18 cellular contexts compared by ENCODE assay signal in genomic region chr6:133550026-133550425, GRCh38.
DNase-seq lines count a peak whose midpoint lies in the region; ATAC-seq, FAIRE-seq and TF ChIP-seq lines count a peak whose summit lies in the region.
"Had no signal": no experiment of that assay in that cellular context is flagged by ENCODE, and none has a peak within 500 bp of the region (broad histone marks: within the 10 kb centered on the region; RNA-seq: fewer than 3 reads in every experiment).

No MANE protein-coding gene starts in this region.

- ATAC-seq in A549 (no peak), psoas muscle (peak; percentile 38 to 71 (median 62)), HepG2 (no peak), GM19467 (IDR thresholded peaks at IDR 0.05; ENCODE audit: unreplicated experiment) (no peak)

- no peak overlapping the region for H3K4me3 ChIP-seq in A549
- H3K4me3 ChIP-seq in psoas muscle, result peak overlapping the region; percentile 17
- no peak overlapping the region for H3K4me3 ChIP-seq in dorsolateral prefrontal cortex
- no peak overlapping the region for H3K4me3 ChIP-seq in HepG2 (replicated peaks in 1 of 3; ENCODE audit: insufficient read depth in 1 of 3, low read depth in 2 of 3, low read length in 3 of 3)
- H3K4me3 ChIP-seq: BLaER1 had no signal

- H3K9me3 Mint-ChIP-seq in chondrocyte (ENCODE audit: low read depth) (no peaks in the 10 kb centered on the region), nephron progenitor cell (no peaks in the 10 kb centered on the region)
- H3K9me3 Mint-ChIP-seq in activated T-helper 1 cell treated with anti-CD3 and anti-CD28 coated beads, Interleukin-12 subunit alpha, Interleukin-12 subunit beta, Interleukin-2, Interleukin-4 antibody, amounts not matched to agents 30 ng/mL and 10 ng/mL and 1 ng/mL, durations not matched to agents 14 hours and 24 hours and 36 hours, result no peaks in the 10 kb centered on the region
- H3K9me3 Mint-ChIP-seq: CD14-positive monocyte; CD4-positive, alpha-beta memory T cell; H9 had no signal

- no peak for DNase-seq in A549 (ENCODE audit: low read depth in 1 of 2, low spot score in 1 of 2)
- no peak for DNase-seq in chondrocyte (ENCODE audit: low spot score)
- no peak for DNase-seq in nephron progenitor cell
- no peak for DNase-seq in psoas muscle
- DNase-seq in dorsolateral prefrontal cortex, result no peak
- DNase-seq in activated T-helper 1 cell treated with anti-CD3 and anti-CD28 coated beads, Interleukin-12 subunit alpha, Interleukin-12 subunit beta, Interleukin-2, Interleukin-4 antibody, amounts not matched to agents 30 ng/mL and 10 ng/mL and 1 ng/mL, durations not matched to agents 14 hours and 24 hours and 36 hours (ENCODE audit: low spot score), result no peak
- no peak for DNase-seq in HepG2 (ENCODE audit: low spot score)
- DNase-seq: CD4-positive, alpha-beta memory T cell; DMS79; GDM1; H9 had no signal

- no peak for TF ChIP-seq RAD21 in A549 (conservative IDR thresholded peaks at IDR 0.05 in 1 of 2, IDR thresholded peaks at IDR 0.05 in 1 of 2)
- no peak for TF ChIP-seq RAD21 in HepG2 (CRISPR knock-in tag; IDR thresholded peaks at IDR 0.05)

- H3K4me1 ChIP-seq in A549, result peaks cover 53% of the 10 kb centered on the region
- H3K4me1 ChIP-seq in psoas muscle, result peaks cover 42% of the 10 kb centered on the region
- H3K4me1 ChIP-seq in HepG2 (ENCODE audit: insufficient read depth, low read length), result no peaks in the 10 kb centered on the region

- no peak for FAIRE-seq in A549 (lab: Jason Lieb, UNC)
- no peak for FAIRE-seq in HepG2 (lab: Jason Lieb, UNC)
- FAIRE-seq: GM12892, GM18507, H1 had no signal

- POLR2A ChIA-PET in A549 (lab: Yijun Ruan, JAX) (no interaction called here), HepG2 (lab: Yijun Ruan, JAX) (no interaction called here)

- H3K4me3 Mint-ChIP-seq in chondrocyte (ENCODE audit: unreplicated experiment), result no peak overlapping the region
- no peak overlapping the region for H3K4me3 Mint-ChIP-seq in nephron progenitor cell
- H3K4me3 Mint-ChIP-seq in activated T-helper 1 cell treated with anti-CD3 and anti-CD28 coated beads, Interleukin-12 subunit alpha, Interleukin-12 subunit beta, Interleukin-2, Interleukin-4 antibody, amounts not matched to agents 30 ng/mL and 10 ng/mL and 1 ng/mL, durations not matched to agents 14 hours and 24 hours and 36 hours, result no peak overlapping the region
- H3K4me3 Mint-ChIP-seq: CD14-positive monocyte; CD4-positive, alpha-beta memory T cell; H9 had no signal

- 56% methylated on average over 2 of the region's 2 CpGs for WGBS in A549 (ENCODE audit: missing lambda C conversion rate)
- WGBS in psoas muscle, 3 donors, result 20 to 30% (median 23%) methylated on average over 2 of the region's 2 CpGs
- WGBS in HepG2 (ENCODE audit: low lambda C conversion rate), result 28% methylated on average over 2 of the region's 2 CpGs

- no peaks in the 10 kb centered on the region for H3K9me3 ChIP-seq in A549
- no peaks in the 10 kb centered on the region for H3K9me3 ChIP-seq in psoas muscle
- H3K9me3 ChIP-seq in HepG2 (ENCODE audit: low read length), result no peaks in the 10 kb centered on the region
- H3K9me3 ChIP-seq: BLaER1 had no signal

- in situ Hi-C loops in HepG2 (cut with HindIII; ENCODE audit: extremely low pct_ligation_motif_present, low pct_unique_long_range_greater_than_20kb), result loop anchor here (10.0 kb wide), 1 partner anchor 725 kb away; no protein-coding TSS in a partner anchor

- H3K4me1 Mint-ChIP-seq in chondrocyte (ENCODE audit: low read depth), result peaks cover 66% of the 10 kb centered on the region
- peaks cover 54% of the 10 kb centered on the region for H3K4me1 Mint-ChIP-seq in nephron progenitor cell
- H3K4me1 Mint-ChIP-seq in activated T-helper 1 cell treated with anti-CD3 and anti-CD28 coated beads, Interleukin-12 subunit alpha, Interleukin-12 subunit beta, Interleukin-2, Interleukin-4 antibody, amounts not matched to agents 30 ng/mL and 10 ng/mL and 1 ng/mL, durations not matched to agents 14 hours and 24 hours and 36 hours (ENCODE audit: low read depth), result no peaks in the 10 kb centered on the region
- H3K4me1 Mint-ChIP-seq: CD14-positive monocyte; CD4-positive, alpha-beta memory T cell had no signal

- TF ChIP-seq CTCF in A549 (IDR thresholded peaks at IDR 0.05), result no peak
- no peak for TF ChIP-seq CTCF in chondrocyte (IDR thresholded peaks at IDR 0.05)
- no peak for TF ChIP-seq CTCF in nephron progenitor cell (IDR thresholded peaks at IDR 0.05)
- TF ChIP-seq CTCF in psoas muscle (IDR thresholded peaks at IDR 0.05), result no peak
- no peak for TF ChIP-seq CTCF in dorsolateral prefrontal cortex (IDR thresholded peaks at IDR 0.05 in 54 of 56, conservative IDR thresholded peaks at IDR 0.05 in 2 of 56; ENCODE audit: low read depth in 1 of 56, partially characterized antibody in 56 of 56)
- no peak for TF ChIP-seq CTCF in HepG2 (CRISPR knock-in tag; IDR thresholded peaks at IDR 0.05)

- no peaks in the 10 kb centered on the region for H4K20me1 ChIP-seq in HepG2 (ENCODE audit: insufficient read depth, low read length)
- H4K20me1 ChIP-seq: BLaER1 had no signal

- H3K36me3 Mint-ChIP-seq in chondrocyte (ENCODE audit: low read depth) (no peaks in the 10 kb centered on the region), nephron progenitor cell (ENCODE audit: low read depth) (no peaks in the 10 kb centered on the region)
- H3K36me3 Mint-ChIP-seq in activated T-helper 1 cell treated with anti-CD3 and anti-CD28 coated beads, Interleukin-12 subunit alpha, Interleukin-12 subunit beta, Interleukin-2, Interleukin-4 antibody, amounts not matched to agents 30 ng/mL and 10 ng/mL and 1 ng/mL, durations not matched to agents 14 hours and 24 hours and 36 hours (ENCODE audit: low read depth), result no peaks in the 10 kb centered on the region
- H3K36me3 Mint-ChIP-seq: CD14-positive monocyte; CD4-positive, alpha-beta memory T cell had no signal

- intact Hi-C loops in psoas muscle (cut with DNase I), result loop anchor here in 1 of 2 donors (5.0 to 10.0 kb wide), 3 partner anchors 365 to 728 kb away; no protein-coding TSS in a partner anchor
- intact Hi-C loops in dorsolateral prefrontal cortex (cut with DNase I), result loop anchor here in 1 of 2 donors (10.0 kb wide), 1 partner anchor 725 kb away; no protein-coding TSS in a partner anchor
- intact Hi-C loops in activated T-helper 1 cell treated with anti-CD3 and anti-CD28 coated beads, Interleukin-12 subunit alpha, Interleukin-12 subunit beta, Interleukin-2, Interleukin-4 antibody, amounts not matched to agents 30 ng/mL and 10 ng/mL and 1 ng/mL, durations not matched to agents 14 hours and 24 hours and 36 hours (cut with micrococcal nuclease), result no loop called here
- intact Hi-C loops in HepG2 (cut with micrococcal nuclease; ENCODE audit: unreplicated experiment), result no loop called here

- CTCF ChIA-PET in A549 (lab: Yijun Ruan, JAX) (interaction anchor here (1.3 to 4.1 kb wide), 4 partner anchors 365 to 726 kb away, joined by 4 to 20 read pairs (median 8); no protein-coding TSS in a partner anchor), HepG2 (lab: Yijun Ruan, JAX; ENCODE audit: low intra/inter-chr PET ratio, low total read pairs) (no interaction called here)

- H3K4me2 ChIP-seq in A549 (peak overlapping the region; percentile 35; the same call in 2 of the 3 replicates), HepG2 (ENCODE audit: low read depth, low read length) (no peak overlapping the region)
- H3K4me2 ChIP-seq: BLaER1 had no signal

- H3K9ac ChIP-seq in HepG2 (ENCODE audit: insufficient read depth, low read depth, low read length), result no peak overlapping the region
- H3K9ac ChIP-seq: BLaER1 had no signal

- H3K36me3 ChIP-seq in psoas muscle (ENCODE audit: insufficient read depth in 1 of 2, low read depth in 1 of 2) (no peaks in the 10 kb centered on the region), HepG2 (replicated peaks in 1 of 2; ENCODE audit: control insufficient read depth in 1 of 2, insufficient read depth in 2 of 2, low read length in 2 of 2) (no peaks in the 10 kb centered on the region)
- H3K36me3 ChIP-seq: BLaER1 had no signal

- H3K79me2 ChIP-seq in HepG2 (ENCODE audit: insufficient read depth, low read length), result no peaks in the 10 kb centered on the region

- peak overlapping the region; percentile 73 for H3K27ac Mint-ChIP-seq in chondrocyte (ENCODE audit: unreplicated experiment)
- peak overlapping the region; percentile 26 for H3K27ac Mint-ChIP-seq in nephron progenitor cell
- H3K27ac Mint-ChIP-seq in activated T-helper 1 cell treated with anti-CD3 and anti-CD28 coated beads, Interleukin-12 subunit alpha, Interleukin-12 subunit beta, Interleukin-2, Interleukin-4 antibody, amounts not matched to agents 30 ng/mL and 10 ng/mL and 1 ng/mL, durations not matched to agents 14 hours and 24 hours and 36 hours, result no peak overlapping the region
- H3K27ac Mint-ChIP-seq: CD4-positive, alpha-beta memory T cell had no signal

- H3K27me3 ChIP-seq in psoas muscle (ENCODE audit: insufficient read depth in 3 of 3, low read length in 2 of 3), result no peaks in the 10 kb centered on the region
- peaks cover 0 to 3% (median 0%) of the 10 kb centered on the region in 45 donors for H3K27me3 ChIP-seq in dorsolateral prefrontal cortex
- no peaks in the 10 kb centered on the region for H3K27me3 ChIP-seq in HepG2 (ENCODE audit: control insufficient read depth in 1 of 2, insufficient read depth in 2 of 2, low read length in 2 of 2)
- H3K27me3 ChIP-seq: BLaER1 had no signal

- no peak overlapping the region for H2AFZ ChIP-seq in HepG2 (ENCODE audit: low read length)

- BruUV-seq in HepG2 (replicated peaks; lab: Mats Ljungman, UMichigan), result no TSS peak

- no peak for TF ChIP-seq EP300 in A549 (IDR thresholded peaks at IDR 0.05)
- TF ChIP-seq EP300 in HepG2 (IDR thresholded peaks at IDR 0.05; ENCODE audit: low read depth in 2 of 2, low read length in 2 of 2), result no peak
- TF ChIP-seq EP300 in HepG2 (CRISPR knock-in tag; IDR thresholded peaks at IDR 0.05; ENCODE audit: borderline replicate concordance), result no peak

- H3K27me3 Mint-ChIP-seq in chondrocyte (ENCODE audit: low read depth), result no peaks in the 10 kb centered on the region
- peaks cover 7% of the 10 kb centered on the region for H3K27me3 Mint-ChIP-seq in nephron progenitor cell (ENCODE audit: low read depth, poor library complexity)
- H3K27me3 Mint-ChIP-seq in activated T-helper 1 cell treated with anti-CD3 and anti-CD28 coated beads, Interleukin-12 subunit alpha, Interleukin-12 subunit beta, Interleukin-2, Interleukin-4 antibody, amounts not matched to agents 30 ng/mL and 10 ng/mL and 1 ng/mL, durations not matched to agents 14 hours and 24 hours and 36 hours (ENCODE audit: insufficient read depth), result peaks cover 7% of the 10 kb centered on the region

- H3K27ac ChIP-seq in A549, result peak overlapping the region; percentile 69 to 75
- peak overlapping the region; percentile 82 for H3K27ac ChIP-seq in psoas muscle
- no peak overlapping the region for H3K27ac ChIP-seq in dorsolateral prefrontal cortex
- no peak overlapping the region for H3K27ac ChIP-seq in HepG2 (ENCODE audit: extremely low read length, insufficient read depth, low read length)
- H3K27ac ChIP-seq: 22Rv1, BLaER1 had no signal

- no peak for TF ChIP-seq POLR2A in A549 (IDR thresholded peaks at IDR 0.05; ENCODE audit: low read length)
- no peak for TF ChIP-seq POLR2A in HepG2 (IDR thresholded peaks at IDR 0.05; ENCODE audit: insufficient read depth in 1 of 2, low read depth in 2 of 2, low read length in 2 of 2)

TF ChIP-seq in A549, 52 proteins besides CTCF, POLR2A, EP300 and RAD21 (continues in another document):
- TF ChIP-seq SREBF2 (IDR thresholded peaks at IDR 0.05) (no peak), ZC3H11A (IDR thresholded peaks at IDR 0.05) (no peak)

Comparison
In these comparisons a context has a peak if more than half of its experiments do, and no peak if none do; other contexts are left out.
1. ATAC-seq: peak in psoas muscle (4 of 4); none in A549 (0 of 2), HepG2 (single experiment) and GM19467 (single experiment).
2. H3K27ac ChIP-seq: peak in A549 (2 of 2) and psoas muscle (single experiment); none in dorsolateral prefrontal cortex (0 of 59) and HepG2 (single experiment).